ENCODE assay signal across 19 cellular contexts in the genomic region with DNA sequence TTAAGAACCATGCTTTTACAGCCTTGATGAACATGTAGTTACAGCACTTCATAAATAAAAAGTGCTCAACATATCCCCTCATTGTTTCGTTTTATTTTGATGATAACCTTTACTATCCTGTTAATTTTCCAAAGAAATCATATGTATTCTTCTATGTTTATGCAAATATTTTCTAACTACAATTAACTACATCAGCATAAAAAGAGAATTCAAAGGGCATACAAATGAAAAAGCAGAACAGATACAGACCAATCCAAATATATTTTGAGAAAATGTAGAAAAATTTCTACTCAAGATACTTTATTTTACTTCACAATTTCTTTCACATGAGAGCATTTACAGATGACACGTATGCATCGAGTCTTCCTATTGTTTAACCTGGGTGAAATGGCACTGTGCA.
DNase-seq lines count a peak whose midpoint lies in the region; ATAC-seq, FAIRE-seq and TF ChIP-seq lines count a peak whose summit lies in the region.
"Had no signal": no experiment of that assay in that cellular context is flagged by ENCODE, and none has a peak within 500 bp of the region (broad histone marks: within the 10 kb centered on the region; RNA-seq: fewer than 3 reads in every experiment).

No MANE protein-coding gene starts in this region.

- H3K4me1 Mint-ChIP-seq in activated naive CD8-positive, alpha-beta T cell (ENCODE audit: low read depth): peaks cover 7% of the 10 kb centered on the region
- H3K4me1 Mint-ChIP-seq in activated naive CD8-positive, alpha-beta T cell treated with anti-CD3 and anti-CD28 coated beads for 36 hours: peaks cover 5% of the 10 kb centered on the region

- no peak overlapping the region for H3K4me3 ChIP-seq in A549
- H3K4me3 ChIP-seq: GM23338 had no signal

- WGBS in A549 (ENCODE audit: missing lambda C conversion rate): 77% methylated on average over 3 of the region's 3 CpGs

- POLR2A ChIA-PET in A549 (lab: Yijun Ruan, JAX): no interaction called here

- no peak overlapping the region for H3K4me2 ChIP-seq in A549
- H3K4me2 ChIP-seq: GM23338 had no signal

- no peak overlapping the region for H3K4me3 Mint-ChIP-seq in activated naive CD8-positive, alpha-beta T cell
- no peak overlapping the region for H3K4me3 Mint-ChIP-seq in activated naive CD8-positive, alpha-beta T cell treated with anti-CD3 and anti-CD28 coated beads for 36 hours
- H3K4me3 Mint-ChIP-seq: CD4-positive, alpha-beta T cell; GM23338 had no signal

- CTCF ChIA-PET in A549 (lab: Yijun Ruan, JAX): no interaction called here

- no peak for TF ChIP-seq EP300 in A549 (IDR thresholded peaks at IDR 0.05)

- peaks cover 13% of the 10 kb centered on the region for H3K4me1 ChIP-seq in A549
- H3K4me1 ChIP-seq: Caco-2 had no signal

- peaks cover 36% of the 10 kb centered on the region for H3K36me3 Mint-ChIP-seq in activated naive CD8-positive, alpha-beta T cell
- H3K36me3 Mint-ChIP-seq in activated naive CD8-positive, alpha-beta T cell treated with anti-CD3 and anti-CD28 coated beads for 36 hours: peaks cover 49% of the 10 kb centered on the region

- TF ChIP-seq RAD21 in A549 (conservative IDR thresholded peaks at IDR 0.05 in 1 of 2, IDR thresholded peaks at IDR 0.05 in 1 of 2): no peak

- no peaks in the 10 kb centered on the region for H3K27me3 Mint-ChIP-seq in activated naive CD8-positive, alpha-beta T cell
- no peaks in the 10 kb centered on the region for H3K27me3 Mint-ChIP-seq in activated naive CD8-positive, alpha-beta T cell treated with anti-CD3 and anti-CD28 coated beads for 36 hours
- H3K27me3 Mint-ChIP-seq: CD4-positive, alpha-beta T cell had no signal

- DNase-seq in activated naive CD8-positive, alpha-beta T cell treated with anti-CD3 and anti-CD28 coated beads for 36 hours: no peak
- DNase-seq in A549 (ENCODE audit: low read depth in 1 of 2, low spot score in 1 of 2) (no peak), D721Med (ENCODE audit: insufficient read length, low spot score) (no peak), frontal cortex (ENCODE audit: low spot score in 2 of 2) (no peak)
- DNase-seq: AML-193; Caco-2; CD4-positive, alpha-beta T cell; DMS153; DMS79; GDM1; HCEC 1CT had no signal

- FAIRE-seq in A549 (lab: Jason Lieb, UNC) (no peak), D721Med (lab: Jason Lieb, UNC) (peak; percentile 96), frontal cortex (lab: Jason Lieb, UNC) (peak; percentile 6)
- FAIRE-seq: A204.1, GM12892, GM18507, H54 had no signal

- no peak for ATAC-seq in A549
- ATAC-seq in GM19328 (IDR thresholded peaks at IDR 0.05; ENCODE audit: unreplicated experiment): no peak
- ATAC-seq: GM23338 had no signal

- TF ChIP-seq CTCF in A549 (IDR thresholded peaks at IDR 0.05) (no peak), D721Med (IDR thresholded peaks at IDR 0.05; ENCODE audit: insufficient read depth, missing control alignments) (no peak)

- no peak overlapping the region for H3K27ac ChIP-seq in A549
- H3K27ac ChIP-seq: C4-2B had no signal

- H3K27ac Mint-ChIP-seq in activated naive CD8-positive, alpha-beta T cell: peak overlapping the region; percentile 18
- H3K27ac Mint-ChIP-seq in activated naive CD8-positive, alpha-beta T cell treated with anti-CD3 and anti-CD28 coated beads for 36 hours: no peak overlapping the region
- H3K27ac Mint-ChIP-seq: CD4-positive, alpha-beta T cell; GM23338 had no signal

- no peak for TF ChIP-seq POLR2A in A549 (IDR thresholded peaks at IDR 0.05; ENCODE audit: low read length)

- no peaks in the 10 kb centered on the region for H3K9me3 ChIP-seq in A549
- H3K9me3 ChIP-seq: Caco-2 had no signal

- H3K9me3 Mint-ChIP-seq in activated naive CD8-positive, alpha-beta T cell (ENCODE audit: low read depth): no peaks in the 10 kb centered on the region
- H3K9me3 Mint-ChIP-seq in activated naive CD8-positive, alpha-beta T cell treated with anti-CD3 and anti-CD28 coated beads for 36 hours: no peaks in the 10 kb centered on the region
- H3K9me3 Mint-ChIP-seq: CD4-positive, alpha-beta T cell; GM23338 had no signal

TF ChIP-seq in A549, 52 proteins besides CTCF, POLR2A, EP300 and RAD21:
- TF ChIP-seq TP53 (CRISPR knock-in tag; IDR thresholded peaks at IDR 0.05) (no peak), MAFK (IDR thresholded peaks at IDR 0.05; ENCODE audit: partially characterized antibody) (peak; percentile 41)
